Comparison of ENCODE assay signal across 25 cellular contexts in the genomic region with DNA sequence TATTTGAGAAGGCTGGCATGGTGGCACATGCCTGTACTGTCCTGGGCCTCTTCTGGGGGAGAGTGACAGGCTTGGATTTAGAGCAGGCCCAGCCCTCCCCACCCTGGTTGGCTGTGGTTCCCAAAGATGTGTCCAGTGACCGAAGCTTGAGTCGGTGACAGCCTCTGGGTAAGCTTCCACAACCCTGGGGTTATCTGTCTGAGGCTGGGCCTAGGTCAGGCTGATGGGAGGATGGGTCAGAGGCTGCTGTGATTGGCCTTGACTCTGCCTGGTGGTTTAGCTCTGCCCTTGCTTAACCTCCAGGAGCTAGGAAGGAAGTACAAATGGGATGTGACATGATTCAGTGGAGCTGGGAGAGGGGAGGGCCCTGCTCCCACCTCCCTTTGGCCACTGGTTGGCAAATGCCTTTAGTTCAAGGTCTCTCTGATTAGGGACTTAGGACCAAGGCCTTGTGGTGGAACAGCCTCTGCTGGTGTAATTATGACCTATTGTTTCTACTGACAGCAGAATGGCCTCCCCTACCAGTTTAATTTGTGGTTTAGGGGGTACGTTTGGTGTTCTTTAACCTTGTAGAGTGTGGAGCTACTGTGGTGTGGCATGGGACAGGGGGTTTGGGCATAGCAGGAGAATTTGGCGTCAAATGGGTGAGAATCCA. TPM values are rescaled to one million over a fixed set of nuclear protein-coding genes. Genes with fewer than 3 reads are reported as not detected.
DNase-seq lines count a peak whose midpoint lies in the region; ATAC-seq, FAIRE-seq and TF ChIP-seq lines count a peak whose summit lies in the region.
"Had no signal": no experiment of that assay in that cellular context is flagged by ENCODE, and none has a peak within 500 bp of the region (broad histone marks: within the 10 kb centered on the region; RNA-seq: fewer than 3 reads in every experiment).

No MANE protein-coding gene starts in this region.

- H3K4me3 ChIP-seq in GM23338 (no peak overlapping the region), liver (ENCODE audit: low read depth in 1 of 3, low read length in 3 of 3) (no peak overlapping the region)
- H3K4me3 ChIP-seq: prostate gland, smooth muscle cell had no signal

- TF ChIP-seq CTCF in GM23338 (conservative IDR thresholded peaks at IDR 0.05; ENCODE audit: low read depth in 2 of 2) (no peak), liver (IDR thresholded peaks at IDR 0.05; ENCODE audit: low read depth, low read length, missing input control) (no peak)

- H3F3A ChIP-seq in GM23338 (replicated peaks; ENCODE audit: low read depth), result peaks cover 8% of the 10 kb centered on the region; the same call in 1 of the 2 replicates

- H3K9ac ChIP-seq in liver (ENCODE audit: low read depth in 1 of 2, low read length in 2 of 2), result no peak overlapping the region

- 29% methylated on average over 4 of the region's 4 CpGs for WGBS in liver

- intact Hi-C loops in posterior vena cava (cut with DNase I), result no loop called here

- DNase-seq in GM23338 (ENCODE audit: low spot score), result no peak
- DNase-seq in RCC 7860 (ENCODE audit: low spot score), result peak; percentile 16
- DNase-seq in NCI-H1694 (lab: John Stamatoyannopoulos, UW), result no peak
- DNase-seq in posterior vena cava (ENCODE audit: low spot score), result no peak
- DNase-seq in 8988T, result no peak
- DNase-seq: activated CD4-positive, alpha-beta T cell treated with anti-CD3 and anti-CD28 coated beads, Interleukin-2, amount 10 ng/mL, durations not matched to agents 24 days and 14 days; activated CD8-positive, alpha-beta memory T cell treated with anti-CD3 and anti-CD28 coated beads, Interleukin-2, amount 50 U/mL, for 4 hours; activated effector memory CD4-positive, alpha-beta T cell treated with anti-CD3 and anti-CD28 coated beads, Interleukin-2, amount 50 U/mL, for 16 hours; amniotic stem cell; CD8-positive, alpha-beta memory T cell; DMS79; NCI-H1417 treated with DMSO at 0.1 percent for 48 hours; NCI-H510A treated with DMSO at 0.1 percent for 48 hours; stimulated activated CD4-positive, alpha-beta T cell treated with anti-CD3 and anti-CD28 coated beads, Interleukin-4, amount 100 ng/mL, for 1 hour had no signal

- no peaks in the 10 kb centered on the region for H3K9me3 ChIP-seq in liver (ENCODE audit: control insufficient read depth in 4 of 4, low read length in 3 of 4)
- H3K9me3 ChIP-seq: prostate gland had no signal

- H3K27ac Mint-ChIP-seq in GM23338, result peak overlapping the region; percentile 79
- H3K27ac Mint-ChIP-seq: activated CD4-positive, alpha-beta T cell treated with anti-CD3 and anti-CD28 coated beads, Interleukin-2, amount 10 ng/mL, durations not matched to agents 24 days and 14 days had no signal

- ATAC-seq in GM23338, result peak; percentile 38; the same call in 1 of the 3 replicates
- ATAC-seq in esophagus mucosa, result peak; percentile 14
- no peak for ATAC-seq in HG02885 (IDR thresholded peaks at IDR 0.05; ENCODE audit: poor library complexity, unreplicated experiment)

- H3K27me3 ChIP-seq in GM23338 (ENCODE audit: insufficient read depth) (no peaks in the 10 kb centered on the region), liver (ENCODE audit: control insufficient read depth in 4 of 4, insufficient read depth in 4 of 4, low read length in 3 of 4) (no peaks in the 10 kb centered on the region)

- H3K27ac ChIP-seq in GM23338 (ENCODE audit: low read depth), result peak overlapping the region; percentile 59; the same call in 1 of the 2 replicates
- H3K27ac ChIP-seq in liver (ENCODE audit: low read depth in 1 of 2, low read length in 2 of 2), result peak overlapping the region; percentile 75 to 91
- H3K27ac ChIP-seq: prostate gland had no signal

- H3K79me2 ChIP-seq in GM23338 (replicated peaks; ENCODE audit: insufficient read depth), result peaks cover 39% of the 10 kb centered on the region

- peak; percentile 47 to 63 for TF ChIP-seq RAD21 in liver (IDR thresholded peaks at IDR 0.05)

- H3K4me1 ChIP-seq in GM23338 (ENCODE audit: insufficient read depth) (0 out of 2 replicates have a peak, but pooled peaks cover 7% of the 10 kb centered on the region), liver (ENCODE audit: control insufficient read depth in 4 of 4, insufficient read depth in 4 of 4, low read length in 3 of 4) (peaks cover 20 to 41% (median 33%) of the 10 kb centered on the region in 4 donors)
- H3K4me1 ChIP-seq: prostate gland had no signal

- H3K4me1 Mint-ChIP-seq in GM23338, result 0 out of 3 replicates have a peak, but pooled peaks cover 3% of the 10 kb centered on the region
- H3K4me1 Mint-ChIP-seq: activated CD4-positive, alpha-beta T cell treated with anti-CD3 and anti-CD28 coated beads, Interleukin-2, amount 10 ng/mL, durations not matched to agents 24 days and 14 days had no signal

- peaks cover 63% of the 10 kb centered on the region for H3K36me3 Mint-ChIP-seq in GM23338 (ENCODE audit: low read depth)

- H4K20me1 ChIP-seq in GM23338 (replicated peaks; ENCODE audit: insufficient read depth), result peaks cover 22% of the 10 kb centered on the region

- no peaks in the 10 kb centered on the region for H3K9me3 Mint-ChIP-seq in GM23338
- H3K9me3 Mint-ChIP-seq: activated CD4-positive, alpha-beta T cell treated with anti-CD3 and anti-CD28 coated beads, Interleukin-2, amount 10 ng/mL, durations not matched to agents 24 days and 14 days; CD8-positive, alpha-beta memory T cell; central memory CD8-positive, alpha-beta T cell; type B pancreatic cell had no signal

- H3K4me2 ChIP-seq in GM23338, result no peak overlapping the region
- H3K4me2 ChIP-seq: smooth muscle cell had no signal

- H3K27me3 Mint-ChIP-seq in GM23338 (ENCODE audit: insufficient read depth, low read depth, poor library complexity), result peaks cover 3% of the 10 kb centered on the region
- H3K27me3 Mint-ChIP-seq: activated CD4-positive, alpha-beta T cell treated with anti-CD3 and anti-CD28 coated beads, Interleukin-2, amount 10 ng/mL, durations not matched to agents 24 days and 14 days; CD8-positive, alpha-beta memory T cell; central memory CD8-positive, alpha-beta T cell; type B pancreatic cell had no signal

- no peak for FAIRE-seq in RCC 7860 (lab: Jason Lieb, UNC)
- FAIRE-seq: frontal cortex had no signal

- H3K9me2 ChIP-seq in GM23338 (ENCODE audit: insufficient read depth), result no peaks in the 10 kb centered on the region

- no peak overlapping the region for H3K4me3 Mint-ChIP-seq in GM23338
- H3K4me3 Mint-ChIP-seq: activated CD4-positive, alpha-beta T cell treated with anti-CD3 and anti-CD28 coated beads, Interleukin-2, amount 10 ng/mL, durations not matched to agents 24 days and 14 days; CD8-positive, alpha-beta memory T cell; central memory CD8-positive, alpha-beta T cell; type B pancreatic cell had no signal

- peaks cover 27% of the 10 kb centered on the region for H3K36me3 ChIP-seq in GM23338 (ENCODE audit: insufficient read depth)
- peaks cover 7 to 17% (median 11%) of the 10 kb centered on the region in 4 donors for H3K36me3 ChIP-seq in liver (ENCODE audit: control insufficient read depth in 4 of 4, insufficient read depth in 3 of 4, low read depth in 1 of 4, low read length in 3 of 4)

- H2AFZ ChIP-seq in GM23338, result no peak overlapping the region

TF ChIP-seq in GM23338, 12 proteins besides CTCF, POLR2A, EP300 and RAD21:
- no peak for TF ChIP-seq POLR2AphosphoS5 (IDR thresholded peaks at IDR 0.05; ENCODE audit: low read depth)

TF ChIP-seq in liver, 16 proteins besides CTCF, POLR2A, EP300 and RAD21 (continues in another document):
- peak in 1 of 2 donors; percentile 74 for TF ChIP-seq GABPA (IDR thresholded peaks at IDR 0.05 in 1 of 2, conservative IDR thresholded peaks at IDR 0.05 in 1 of 2)
- TF ChIP-seq, protein P1, sequence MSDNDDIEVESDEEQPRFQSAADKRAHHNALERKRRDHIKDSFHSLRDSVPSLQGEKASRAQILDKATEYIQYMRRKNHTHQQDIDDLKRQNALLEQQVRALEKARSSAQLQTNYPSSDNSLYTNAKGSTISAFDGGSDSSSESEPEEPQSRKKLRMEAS (IDR thresholded peaks at IDR 0.05), result peak; percentile 99
- TF ChIP-seq FOXA1 (IDR thresholded peaks at IDR 0.05), result peak; percentile 91
- peak; percentile 82 for TF ChIP-seq TAF1 (conservative IDR thresholded peaks at IDR 0.05)
- TF ChIP-seq FOXA2 (IDR thresholded peaks at IDR 0.05), result peak; percentile 78
- TF ChIP-seq HNF4G (IDR thresholded peaks at IDR 0.05), result peak; percentile 90

RNA-seq across cellular contexts. Expression of a gene that starts 16.6 kb away (rescaled TPM):
- 84.3 and 96.2 TPM in 2 replicates for total RNA-seq in GM23338 (2014; rRNA removed; shearing (Covaris generic))
- polyA plus RNA-seq in GM23338 (2016; fragmentation: Nextera tagmentation; extraction: Ambion mirVana) (206 and 224 TPM in 2 replicates), liver (10 to 100 TPM; 49.7 to 50.7 TPM)
- total RNA-seq in esophagus mucosa (35.7 TPM), liver (10 to 100 TPM; 18.2 to 22.8 TPM), posterior vena cava (10 to 100 TPM; 43.0 to 48.4 TPM)

RNA-seq across cellular contexts. Expression of a gene that starts 22.1 kb away (rescaled TPM):
- 18.0 and 21.1 TPM in 2 replicates for total RNA-seq in GM23338 (2014; rRNA removed; shearing (Covaris generic))
- polyA plus RNA-seq in GM23338 (2016; fragmentation: Nextera tagmentation; extraction: Ambion mirVana) (13.6 and 17.4 TPM in 2 replicates), liver (1 to 10 TPM; 2.2 to 4.6 TPM)
- total RNA-seq in esophagus mucosa (16.5 TPM), liver (1 to 10 TPM; 1.0 to 1.4 TPM), posterior vena cava (not detected)
- total RNA-seq: activated CD4-positive, alpha-beta T cell treated with anti-CD3 and anti-CD28 coated beads, Interleukin-2, amount 10 ng/mL, durations not matched to agents 24 days and 14 days; frontal cortex; LHCN-M2 had no signal
- polyA plus RNA-seq: neural cell had no signal

RNA-seq across cellular contexts. Expression of a gene that starts 24.4 kb away (rescaled TPM):
- total RNA-seq in GM23338 (2014; rRNA removed; shearing (Covaris generic)), result not detected in 2 replicates
- polyA plus RNA-seq in GM23338 (2016; fragmentation: Nextera tagmentation; extraction: Ambion mirVana) (0.18 TPM in 1 of 2 replicates, not detected in the other), liver (100 to 1,000 TPM in 1 of 2 donors, 10 to 100 TPM in 1; 56.9 to 166 TPM)
- total RNA-seq in esophagus mucosa (not detected), liver (10 to 100 TPM; 15.7 to 24.2 TPM), posterior vena cava (not detected)
- total RNA-seq: activated CD4-positive, alpha-beta T cell treated with anti-CD3 and anti-CD28 coated beads, Interleukin-2, amount 10 ng/mL, durations not matched to agents 24 days and 14 days; CD8-positive, alpha-beta memory T cell; epithelial cell of proximal tubule; frontal cortex; LHCN-M2; prostate gland; smooth muscle cell had no signal
- polyA plus RNA-seq: CD8-positive, alpha-beta memory T cell; neural cell; smooth muscle cell had no signal

RNA-seq across cellular contexts. Expression of a gene that starts 37.9 kb away (rescaled TPM):
- 10.5 and 15.6 TPM in 2 replicates for total RNA-seq in GM23338 (2014; rRNA removed; shearing (Covaris generic))
- polyA plus RNA-seq in GM23338 (2016; fragmentation: Nextera tagmentation; extraction: Ambion mirVana) (9.8 and 13.0 TPM in 2 replicates), liver (1 to 10 TPM; 5.8 to 6.2 TPM)
- total RNA-seq in esophagus mucosa (10.4 TPM), liver (1 to 10 TPM; 6.3 TPM), posterior vena cava (1 to 10 TPM; 7.1 to 9.2 TPM)

RNA-seq across cellular contexts. Expression of a gene that starts 48.0 kb away (rescaled TPM):
- 10.1 and 13.8 TPM in 2 replicates for total RNA-seq in GM23338 (2014; rRNA removed; shearing (Covaris generic))
- polyA plus RNA-seq in GM23338 (2016; fragmentation: Nextera tagmentation; extraction: Ambion mirVana), result 18.2 and 19.4 TPM in 2 replicates
- total RNA-seq in esophagus mucosa, result 20.0 TPM
- 10 to 100 TPM in 1 of 2 donors, 1 to 10 TPM in 1; 9.5 to 10.3 TPM for total RNA-seq in liver
- 10 to 100 TPM; 10.5 to 12.7 TPM for polyA plus RNA-seq in liver
- 10 to 100 TPM; 17.7 to 19.4 TPM for total RNA-seq in posterior vena cava

Comparison
In these comparisons a context has a peak if more than half of its experiments do, and no peak if none do; other contexts are left out.
1. RNA of a gene that starts 24.4 kb away (total RNA-seq): 15.7 to 24.2 TPM in liver; not detected in GM23338, not detected in esophagus mucosa (single experiment) and not detected in posterior vena cava; every median in the first group is over 10 times any median in the second.